ENCODE assay signal across 28 cellular contexts in genomic region chr3:70631716-70632307, GRCh38.
"Had no signal": no experiment of that assay in that cellular context is flagged by ENCODE, and none has a peak within 500 bp of the region (broad histone marks: within the 10 kb centered on the region; RNA-seq: fewer than 3 reads in every experiment).

No MANE protein-coding gene starts in this region.

- H3K27ac Mint-ChIP-seq: activated CD4-positive, alpha-beta memory T cell treated with anti-CD3 and anti-CD28 coated beads for 36 hours; activated CD4-positive, alpha-beta T cell treated with anti-CD3 and anti-CD28 coated beads, Interleukin-2, amount 10 ng/mL, durations not matched to agents 24 days and 14 days; activated T-cell treated with anti-CD3 and anti-CD28 coated beads, Interleukin-2, amount 50 U/mL, for 24 hours; immature natural killer cell; mesothelial cell of epicardium; naive B cell; stimulated activated effector memory CD8-positive, alpha-beta T cell treated with anti-CD3 and anti-CD28 coated beads, Interleukin-12 subunit alpha, Interleukin-12 subunit beta, amount 100 ng/mL, for 72 hours; stimulated activated naive CD8-positive, alpha-beta T cell treated with anti-CD3 and anti-CD28 coated beads, Interleukin-15, Interleukin-2, amounts not matched to agents 100 ng/mL and 50 ng/mL, for 24 hours had no signal

- H3K27me3 ChIP-seq: foreskin keratinocyte, pancreas, sigmoid colon had no signal

- H3K27ac ChIP-seq: foreskin keratinocyte, pancreas, psoas muscle, sigmoid colon, thoracic aorta, VCaP had no signal

- H3K9me3 Mint-ChIP-seq: activated CD4-positive, alpha-beta memory T cell treated with anti-CD3 and anti-CD28 coated beads for 36 hours; activated CD4-positive, alpha-beta T cell treated with anti-CD3 and anti-CD28 coated beads, Interleukin-2, amount 10 ng/mL, durations not matched to agents 24 days and 14 days; activated T-cell treated with anti-CD3 and anti-CD28 coated beads, Interleukin-2, amount 50 U/mL, for 24 hours; mesothelial cell of epicardium; naive B cell; stimulated activated effector memory CD8-positive, alpha-beta T cell treated with anti-CD3 and anti-CD28 coated beads, Interleukin-12 subunit alpha, Interleukin-12 subunit beta, amount 100 ng/mL, for 72 hours; stimulated activated naive CD8-positive, alpha-beta T cell treated with anti-CD3 and anti-CD28 coated beads, Interleukin-15, Interleukin-2, amounts not matched to agents 100 ng/mL and 50 ng/mL, for 24 hours had no signal

- H3K4me3 Mint-ChIP-seq: activated CD4-positive, alpha-beta memory T cell treated with anti-CD3 and anti-CD28 coated beads for 36 hours; activated CD4-positive, alpha-beta T cell treated with anti-CD3 and anti-CD28 coated beads, Interleukin-2, amount 10 ng/mL, durations not matched to agents 24 days and 14 days; activated T-cell treated with anti-CD3 and anti-CD28 coated beads, Interleukin-2, amount 50 U/mL, for 24 hours; immature natural killer cell; mesothelial cell of epicardium; naive B cell; stimulated activated effector memory CD8-positive, alpha-beta T cell treated with anti-CD3 and anti-CD28 coated beads, Interleukin-12 subunit alpha, Interleukin-12 subunit beta, amount 100 ng/mL, for 72 hours; stimulated activated naive CD8-positive, alpha-beta T cell treated with anti-CD3 and anti-CD28 coated beads, Interleukin-15, Interleukin-2, amounts not matched to agents 100 ng/mL and 50 ng/mL, for 24 hours had no signal

- H3K9me3 ChIP-seq: pancreas, psoas muscle, sigmoid colon, thoracic aorta had no signal

- DNase-seq: activated CD4-positive, alpha-beta memory T cell treated with anti-CD3 and anti-CD28 coated beads for 36 hours; activated CD4-positive, alpha-beta T cell treated with anti-CD3 and anti-CD28 coated beads, Interleukin-2, amount 10 ng/mL, durations not matched to agents 24 days and 14 days; activated CD4-positive, CD25-positive, alpha-beta regulatory T cell treated with anti-CD3 and anti-CD28 coated beads, Interleukin-2, amount 50 U/mL, for 72 hours; activated CD8-positive, alpha-beta memory T cell treated with anti-CD3 and anti-CD28 coated beads, Interleukin-2, amount 50 U/mL, for 4 hours; activated gamma-delta T cell treated with Interleukin-2 at 50 U/mL for 16 hours; activated naive CD4-positive, alpha-beta T cell treated with anti-CD3 and anti-CD28 coated beads, Interleukin-2, amount 50 U/mL, for 16 hours; activated T-cell treated with anti-CD3 and anti-CD28 coated beads, Interleukin-2, amount 50 U/mL, for 24 hours; amniotic stem cell; central memory CD4-positive, alpha-beta T cell; foreskin keratinocyte; immature natural killer cell; kidney; left colon; mammary epithelial cell; naive B cell; nucleus accumbens; pancreas; psoas muscle; sigmoid colon; small intestine; stimulated activated CD4-positive, alpha-beta T cell treated with anti-CD3 and anti-CD28 coated beads, Interleukin-4, amount 100 ng/mL, for 24 hours; T-helper 9 cell; trophoblast cell had no signal

- H3K36me3 Mint-ChIP-seq: activated CD4-positive, alpha-beta memory T cell treated with anti-CD3 and anti-CD28 coated beads for 36 hours; immature natural killer cell; mesothelial cell of epicardium; naive B cell; stimulated activated effector memory CD8-positive, alpha-beta T cell treated with anti-CD3 and anti-CD28 coated beads, Interleukin-12 subunit alpha, Interleukin-12 subunit beta, amount 100 ng/mL, for 72 hours had no signal

- H3K4me1 ChIP-seq: foreskin keratinocyte, pancreas, psoas muscle had no signal

- H3K4me1 Mint-ChIP-seq: activated CD4-positive, alpha-beta T cell treated with anti-CD3 and anti-CD28 coated beads, Interleukin-2, amount 10 ng/mL, durations not matched to agents 24 days and 14 days; immature natural killer cell; mesothelial cell of epicardium; naive B cell; stimulated activated effector memory CD8-positive, alpha-beta T cell treated with anti-CD3 and anti-CD28 coated beads, Interleukin-12 subunit alpha, Interleukin-12 subunit beta, amount 100 ng/mL, for 72 hours had no signal
